In the genomic region with DNA sequence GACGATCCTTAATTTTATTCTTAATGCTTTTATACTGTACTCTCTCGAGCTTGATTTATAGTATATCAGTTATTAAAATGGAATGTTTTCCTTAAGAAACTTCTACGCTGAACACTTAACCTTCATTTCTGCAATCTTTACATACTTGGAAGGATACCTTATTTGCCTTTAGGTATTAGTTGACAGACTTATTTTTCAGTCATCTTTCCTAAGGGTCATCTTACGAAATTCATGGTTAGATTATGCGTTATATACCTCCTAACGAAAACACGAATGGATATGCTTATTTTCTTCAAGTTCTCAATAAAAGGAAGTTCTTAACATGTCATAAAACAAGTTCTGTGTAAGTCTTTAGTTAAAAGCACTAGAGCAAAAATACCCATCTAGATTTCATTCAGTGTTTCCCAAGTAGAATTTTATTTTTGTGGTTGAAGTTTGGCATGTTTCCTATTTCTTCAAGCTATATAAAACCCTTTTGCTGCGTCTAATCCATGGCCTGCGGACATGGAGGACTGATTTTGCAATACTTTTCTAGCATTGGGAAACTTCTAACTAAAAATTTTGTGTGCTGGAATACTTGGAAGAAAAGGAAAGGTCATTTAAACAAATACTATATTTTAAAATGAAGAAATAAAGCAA, we compare ENCODE assay signal across 17 cellular contexts.
A peak's percentile ranks its signal among the peaks of the same experiment; 100 is the strongest.
DNase-seq lines count a peak whose midpoint lies in the region; ATAC-seq and TF ChIP-seq lines count a peak whose summit lies in the region.
"Had no signal": no experiment of that assay in that cellular context is flagged by ENCODE, and none has a peak within 500 bp of the region (broad histone marks: within the 10 kb centered on the region; RNA-seq: fewer than 3 reads in every experiment).

No MANE protein-coding gene starts in this region.

- DNase-seq in AML-193 (lab: John Stamatoyannopoulos, UW): peak; percentile 35 to 55
- DNase-seq in NCI-H226: peak; percentile 83
- DNase-seq in cardiac fibroblast (ENCODE audit: low read depth in 2 of 2): peak; percentile 11 to 78
- DNase-seq in myocyte (ENCODE audit: low read depth): peak; percentile 45
- DNase-seq in medulla oblongata (ENCODE audit: extremely low spot score): no peak
- no peak for DNase-seq in KBM-7
- DNase-seq: activated B cell treated with CpG ODN at 0.5 μM for 24 hours; DMS153; NCI-H1436 treated with DMSO at 0.1 percent for 48 hours; PC-9; stimulated activated CD4-positive, alpha-beta T cell treated with anti-CD3 and anti-CD28 coated beads, Interleukin-4, amount 100 ng/mL, for 24 hours; T-cell; transverse colon had no signal

- in situ Hi-C loops in KBM-7 (cut with MboI; ENCODE audit: low pct_unique_long_range_greater_than_20kb, low sequenced_read_pairs): no loop called here

- H3K4me3 ChIP-seq in cardiac fibroblast (replicated peaks in 1 of 2; ENCODE audit: low read depth in 2 of 2, low read length in 2 of 2): no peak overlapping the region
- H3K4me3 ChIP-seq: BLaER1, body of pancreas, PC-9, transverse colon had no signal

- TF ChIP-seq CTCF in cardiac fibroblast (IDR thresholded peaks at IDR 0.05; ENCODE audit: low read depth, low read length): no peak

- ATAC-seq in HG03025 (IDR thresholded peaks at IDR 0.05; ENCODE audit: low FRiP score, unreplicated experiment): no peak
- no peak for ATAC-seq in HG03469 (IDR thresholded peaks at IDR 0.05; ENCODE audit: unreplicated experiment)
- ATAC-seq: body of pancreas, T-cell had no signal

Comparison
In these comparisons a context has a peak if more than half of its experiments do, and no peak if none do; other contexts are left out.
1. DNase-seq: peak in AML-193 (2 of 2), NCI-H226 (single experiment), cardiac fibroblast (2 of 2) and myocyte (single experiment); none in medulla oblongata (single experiment) and KBM-7 (single experiment).